In the genomic region with DNA sequence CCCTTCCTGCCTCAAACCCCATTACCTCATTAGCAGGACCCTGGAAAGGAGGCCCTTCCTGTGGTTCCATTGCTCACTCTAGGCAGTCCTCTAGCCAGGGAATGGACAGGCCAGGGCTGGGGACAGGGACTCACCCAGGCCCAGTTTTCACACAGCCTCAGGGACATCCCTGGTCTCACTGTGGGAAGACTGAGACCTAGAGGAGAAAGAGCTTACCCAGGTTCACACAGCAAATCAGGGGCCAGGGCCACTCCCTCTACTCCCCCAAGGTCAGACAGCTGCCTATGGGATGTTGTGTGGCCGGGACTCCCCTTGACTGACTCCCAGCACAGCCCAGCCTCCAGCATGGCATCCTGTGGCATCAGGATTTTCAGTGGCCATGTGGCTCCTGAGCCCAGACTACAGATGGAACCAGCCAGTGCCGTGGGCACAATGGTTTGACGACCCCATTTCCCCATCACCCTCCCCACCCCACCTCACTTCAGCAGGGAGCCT, we compare ENCODE assay signal across 13 cellular contexts. TPM values are rescaled to one million over a fixed set of nuclear protein-coding genes. Genes with fewer than 3 reads are reported as not detected.
DNase-seq lines count a peak whose midpoint lies in the region; FAIRE-seq and TF ChIP-seq lines count a peak whose summit lies in the region.
"Had no signal": no experiment of that assay in that cellular context is flagged by ENCODE, and none has a peak within 500 bp of the region (broad histone marks: within the 10 kb centered on the region; RNA-seq: fewer than 3 reads in every experiment).

No MANE protein-coding gene starts in this region.

- H3K9me3 Mint-ChIP-seq in activated naive CD4-positive, alpha-beta T cell treated with anti-CD3 and anti-CD28 coated beads for 36 hours, result no peaks in the 10 kb centered on the region
- no peaks in the 10 kb centered on the region for H3K9me3 Mint-ChIP-seq in activated CD4-positive, alpha-beta memory T cell treated with anti-CD3 and anti-CD28 coated beads for 36 hours

- in situ Hi-C loops in transverse colon (cut with MboI; ENCODE audit: low pct_ligation_motif_present in 1 of 4, low pct_unique_long_range_greater_than_20kb in 1 of 4, low sequenced_read_pairs in 3 of 4) (no loop called here), ACHN (cut with HindIII; ENCODE audit: low pct_ligation_motif_present, low pct_unique_long_range_greater_than_20kb, low sequenced_read_pairs) (no loop called here)

- TF ChIP-seq POLR2A in transverse colon (IDR thresholded peaks at IDR 0.05), result no peak

- peaks cover 24% of the 10 kb centered on the region for H3K4me1 Mint-ChIP-seq in activated naive CD4-positive, alpha-beta T cell treated with anti-CD3 and anti-CD28 coated beads for 36 hours (ENCODE audit: low read depth)
- H3K4me1 Mint-ChIP-seq in activated CD4-positive, alpha-beta memory T cell treated with anti-CD3 and anti-CD28 coated beads for 36 hours (ENCODE audit: low read depth), result peaks cover 22% of the 10 kb centered on the region

- POLR2A ChIA-PET in activated CD4-positive, alpha-beta memory T cell treated with anti-CD3 and anti-CD28 coated beads for 36 hours (lab: Charles Lee), result no interaction called here

- no peaks in the 10 kb centered on the region for H3K27me3 ChIP-seq in transverse colon
- H3K27me3 ChIP-seq: esophagus squamous epithelium, right lobe of liver, vagina had no signal

- no peak overlapping the region for H3K4me3 ChIP-seq in kidney (ENCODE audit: low read length in 2 of 2)
- no peak overlapping the region for H3K4me3 ChIP-seq in transverse colon
- H3K4me3 ChIP-seq: esophagus squamous epithelium, right lobe of liver, vagina had no signal

- intact Hi-C loops in activated naive CD4-positive, alpha-beta T cell treated with anti-CD3 and anti-CD28 coated beads for 36 hours (cut with micrococcal nuclease), result loop anchor here (5.0 kb wide), 1 partner anchor 110 kb away; the partner anchor contains the start of gene MORF4L1
- intact Hi-C loops in activated CD4-positive, alpha-beta memory T cell treated with anti-CD3 and anti-CD28 coated beads for 36 hours (cut with micrococcal nuclease), result loop anchor here (1.0 to 2.0 kb wide), 2 partner anchors 28 to 111 kb away; partner anchors contain the start of gene MORF4L1
- intact Hi-C loops in kidney (cut with DNase I), result no loop called here
- intact Hi-C loops in transverse colon (cut with DNase I; ENCODE audit: low total_unique reads), result loop anchor here (2.0 to 10.0 kb wide), 2 partner anchors 47 to 123 kb away; no protein-coding TSS in a partner anchor

- DNase-seq in activated naive CD4-positive, alpha-beta T cell treated with anti-CD3 and anti-CD28 coated beads for 36 hours, result no peak
- no peak for DNase-seq in activated naive CD4-positive, alpha-beta T cell treated with Interleukin-2 at 50 U/mL for 16 hours
- no peak for DNase-seq in activated CD4-positive, alpha-beta memory T cell treated with anti-CD3 and anti-CD28 coated beads for 36 hours
- DNase-seq in kidney (peak; percentile 64), transverse colon (no peak), NCI-H526 (lab: John Stamatoyannopoulos, UW) (no peak), ACHN (no peak), DMS79 treated with DMSO at 0.1 percent for 48 hours (lab: John Stamatoyannopoulos, UW) (no peak)
- DNase-seq: caudate nucleus, OCI-M1 had no signal

- H3K27ac Mint-ChIP-seq in activated naive CD4-positive, alpha-beta T cell treated with anti-CD3 and anti-CD28 coated beads for 36 hours, result peak overlapping the region; percentile 89
- peak overlapping the region; percentile 83 for H3K27ac Mint-ChIP-seq in activated CD4-positive, alpha-beta memory T cell treated with anti-CD3 and anti-CD28 coated beads for 36 hours

- no peak for TF ChIP-seq EP300 in transverse colon (IDR thresholded peaks at IDR 0.05; ENCODE audit: low read depth)

- no peak for FAIRE-seq in kidney (lab: Jason Lieb, UNC)

- H3K9ac ChIP-seq in kidney (ENCODE audit: low read length in 2 of 2), result no peak overlapping the region

- WGBS in transverse colon (ENCODE audit: low coverage in 1 of 2), 2 donors, result 75% methylated on average over 3 of the region's 3 CpGs; no CpG with 5 or more reads in 1 of the 2 donors

- H3K4me3 Mint-ChIP-seq in activated naive CD4-positive, alpha-beta T cell treated with anti-CD3 and anti-CD28 coated beads for 36 hours, result peak overlapping the region; percentile 54
- no peak overlapping the region for H3K4me3 Mint-ChIP-seq in activated CD4-positive, alpha-beta memory T cell treated with anti-CD3 and anti-CD28 coated beads for 36 hours

- H3K36me3 ChIP-seq in kidney (ENCODE audit: control insufficient read depth in 1 of 2, insufficient read depth in 2 of 2, low read length in 2 of 2) (no peaks in the 10 kb centered on the region), transverse colon (no peaks in the 10 kb centered on the region)
- H3K36me3 ChIP-seq: esophagus squamous epithelium, right lobe of liver, vagina had no signal

- H3K9me3 ChIP-seq in kidney (ENCODE audit: control insufficient read depth in 1 of 2, low read length in 2 of 2) (no peaks in the 10 kb centered on the region), transverse colon (no peaks in the 10 kb centered on the region)
- H3K9me3 ChIP-seq: esophagus squamous epithelium, right lobe of liver, vagina had no signal

- H3K27me3 Mint-ChIP-seq in activated naive CD4-positive, alpha-beta T cell treated with anti-CD3 and anti-CD28 coated beads for 36 hours (ENCODE audit: low read depth), result no peaks in the 10 kb centered on the region
- no peaks in the 10 kb centered on the region for H3K27me3 Mint-ChIP-seq in activated CD4-positive, alpha-beta memory T cell treated with anti-CD3 and anti-CD28 coated beads for 36 hours

- H3K4me1 ChIP-seq in kidney (ENCODE audit: control insufficient read depth in 1 of 2, insufficient read depth in 1 of 2, low read depth in 1 of 2, low read length in 2 of 2) (peaks cover 0 to 10% of the 10 kb centered on the region in 2 donors), transverse colon (peaks cover 3 to 14% (median 5%) of the 10 kb centered on the region in 4 donors)
- H3K4me1 ChIP-seq: right lobe of liver had no signal

- CTCF ChIA-PET in activated naive CD4-positive, alpha-beta T cell treated with anti-CD3 and anti-CD28 coated beads for 36 hours (lab: Charles Lee), result interaction anchor here (0.6 to 1.3 kb wide), 2 partner anchors 11 to 118 kb away, joined by 3 read pairs; no protein-coding TSS in a partner anchor
- CTCF ChIA-PET in activated CD4-positive, alpha-beta memory T cell treated with anti-CD3 and anti-CD28 coated beads for 36 hours (lab: Charles Lee), result no interaction called here

- no peak overlapping the region for H3K27ac ChIP-seq in kidney (ENCODE audit: low read depth in 2 of 2, low read length in 2 of 2)
- H3K27ac ChIP-seq in transverse colon, result peak overlapping the region in 3 of 4 donors; percentile 8 to 45 (median 21)
- H3K27ac ChIP-seq: right lobe of liver, vagina had no signal

- no peaks in the 10 kb centered on the region for H3K36me3 Mint-ChIP-seq in activated naive CD4-positive, alpha-beta T cell treated with anti-CD3 and anti-CD28 coated beads for 36 hours (ENCODE audit: low read depth)
- H3K36me3 Mint-ChIP-seq in activated CD4-positive, alpha-beta memory T cell treated with anti-CD3 and anti-CD28 coated beads for 36 hours, result no peaks in the 10 kb centered on the region

- TF ChIP-seq CTCF in kidney (IDR thresholded peaks at IDR 0.05; ENCODE audit: borderline replicate concordance, extremely low read depth, insufficient read depth), result no peak
- no peak for TF ChIP-seq CTCF in transverse colon (IDR thresholded peaks at IDR 0.05)

RNA-seq across cellular contexts. Expression of gene ADAMTS7, which starts 49.3 kb away (rescaled TPM):
- total RNA-seq in activated naive CD4-positive, alpha-beta T cell treated with anti-CD3 and anti-CD28 coated beads for 36 hours, result under 1 TPM; 0.07 to 0.10 TPM
- total RNA-seq in activated CD4-positive, alpha-beta memory T cell treated with anti-CD3 and anti-CD28 coated beads for 36 hours, result under 1 TPM; 0.10 TPM
- total RNA-seq in kidney (3.1 TPM), transverse colon (1 to 10 TPM in 3 of 4 donors, under 1 TPM in 1; 0.95 to 4.8 (median 1.7) TPM)
- 0.82 TPM for polyA plus RNA-seq in kidney (ENCODE audit: insufficient read depth, low read depth, low replicate concordance)

Comparison
In these comparisons a context has a peak if more than half of its experiments do, and no peak if none do; other contexts are left out.
1. H3K27ac ChIP-seq: peak in transverse colon (3 of 4); none in kidney (0 of 2).